8 cellular contexts compared by ENCODE assay signal in the genomic region with DNA sequence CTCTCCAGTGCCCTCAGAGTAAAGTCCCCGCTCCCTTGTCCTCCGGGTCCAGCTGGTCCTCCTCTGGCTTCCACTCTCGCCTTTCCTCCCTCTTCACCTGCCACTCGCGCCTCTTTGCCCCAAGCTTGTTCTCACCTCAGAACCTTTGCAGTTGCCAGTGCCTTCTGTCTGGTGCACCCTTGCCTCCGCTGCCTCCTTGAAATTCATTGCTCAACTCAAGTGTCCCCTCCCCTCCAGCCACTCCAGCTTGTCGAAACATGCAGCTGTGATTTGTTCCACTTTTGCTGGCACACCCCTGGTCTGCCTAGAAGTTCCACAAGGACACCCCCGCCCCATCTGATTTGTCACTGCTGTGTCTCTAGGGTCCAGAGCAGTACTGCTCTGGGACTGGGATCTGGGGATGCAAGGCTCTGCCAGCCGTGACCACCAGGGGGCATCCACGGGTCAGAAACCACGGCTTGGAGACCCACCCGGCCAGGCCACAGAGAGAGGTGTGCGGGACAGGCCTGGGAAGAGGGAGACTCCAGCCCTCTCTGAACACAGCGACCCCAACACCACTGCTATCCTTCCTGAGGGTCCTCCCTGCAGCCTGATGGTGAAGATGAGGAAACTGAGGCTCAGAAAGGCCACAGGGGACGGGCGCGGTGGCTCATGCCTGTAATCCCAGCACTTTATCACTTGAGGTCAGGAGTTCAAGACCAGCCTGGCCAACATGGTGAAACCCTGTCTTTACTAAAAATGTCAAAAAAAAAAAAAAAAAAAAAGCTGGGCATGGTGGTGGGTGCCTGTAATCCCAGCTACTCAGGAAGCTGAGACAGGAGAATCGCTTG. TPM values are rescaled to one million over a fixed set of nuclear protein-coding genes. Genes with fewer than 3 reads are reported as not detected.
A peak's percentile ranks its signal among the peaks of the same experiment; 100 is the strongest.
DNase-seq lines count a peak whose midpoint lies in the region; ATAC-seq, FAIRE-seq and TF ChIP-seq lines count a peak whose summit lies in the region.

No MANE protein-coding gene starts in this region.

- CTCF ChIA-PET in CD4-positive, alpha-beta T cell (lab: Charles Lee) = interaction anchor here (0.6 to 3.5 kb wide), 14 partner anchors 14 to 1877 kb away, joined by 3 to 30 read pairs (median 3); no protein-coding TSS in a partner anchor
- CTCF ChIA-PET in OCI-LY7 (lab: Charles Lee; ENCODE audit: unreplicated experiment) (interaction anchor here (0.7 to 1.4 kb wide), 3 partner anchors 129 to 135 kb away, joined by 3 to 9 read pairs (median 4); no protein-coding TSS in a partner anchor), endothelial cell of umbilical vein (lab: Charles Lee) (interaction anchor here (0.6 to 8.1 kb wide), 16 partner anchors 9 to 140 kb away, joined by 3 to 186 read pairs (median 6); no protein-coding TSS in a partner anchor)

- H3K27ac Mint-ChIP-seq in CD4-positive, alpha-beta T cell = peak overlapping the region; percentile 31

- H3K9me1 ChIP-seq in endothelial cell of umbilical vein (replicated peaks; ENCODE audit: control insufficient read depth, extremely low read depth, insufficient read depth, low read length) = no peaks in the 10 kb centered on the region

- H3K27ac ChIP-seq in CD4-positive, alpha-beta T cell (ENCODE audit: low read depth, low read length) = no peak overlapping the region
- H3K27ac ChIP-seq in OCI-LY7 (ENCODE audit: low read depth, low read length, poor library complexity, severe bottlenecking) (no peak overlapping the region), endothelial cell of umbilical vein (ENCODE audit: insufficient read depth, low read depth, low read length) (no peak overlapping the region)

- no peak overlapping the region for H2AFZ ChIP-seq in OCI-LY7 (ENCODE audit: low read length)
- H2AFZ ChIP-seq in endothelial cell of umbilical vein (ENCODE audit: low read depth, low read length) = no peak overlapping the region

- H3K4me1 Mint-ChIP-seq in CD4-positive, alpha-beta T cell (ENCODE audit: low read depth) = peaks cover 38% of the 10 kb centered on the region

- BruUV-seq in OCI-LY7 (replicated peaks; lab: Mats Ljungman, UMichigan) (no TSS peak), endothelial cell of umbilical vein (replicated peaks; lab: Mats Ljungman, UMichigan) (no TSS peak)

- no peaks in the 10 kb centered on the region for H3K9me2 ChIP-seq in OCI-LY7 (ENCODE audit: insufficient read depth, low read length)

- H3K36me3 Mint-ChIP-seq in CD4-positive, alpha-beta T cell (ENCODE audit: low read depth) = no peaks in the 10 kb centered on the region

- H3K4me3 Mint-ChIP-seq in CD4-positive, alpha-beta T cell = no peak overlapping the region

- H3K4me2 ChIP-seq in OCI-LY7 (ENCODE audit: low read length) (no peak overlapping the region), endothelial cell of umbilical vein (ENCODE audit: insufficient read depth, low read length) (no peak overlapping the region)

- POLR2A ChIA-PET in CD4-positive, alpha-beta T cell (lab: Charles Lee) = interaction anchor here (0.6 to 5.1 kb wide), 11 partner anchors 77 to 169 kb away, joined by 3 to 45 read pairs (median 4); partner anchors contain the start of gene KLF2
- POLR2A ChIA-PET in OCI-LY7 (lab: Charles Lee) = interaction anchor here (0.7 kb wide), 1 partner anchor 81 kb away, joined by 3 read pairs; no protein-coding TSS in a partner anchor
- POLR2A ChIA-PET in endothelial cell of umbilical vein (lab: Charles Lee) = interaction anchor here (0.7 to 1.4 kb wide), 3 partner anchors 77 to 136 kb away, joined by 3 to 6 read pairs (median 3); partner anchors contain the start of gene KLF2

- H3K4me3 ChIP-seq in OCI-LY7 (ENCODE audit: low read depth, low read length, poor library complexity, severe bottlenecking) (no peak overlapping the region), endothelial cell of umbilical vein (replicated peaks in 1 of 3; ENCODE audit: insufficient read depth in 1 of 3, low read depth in 1 of 3, low read length in 3 of 3) (no peak overlapping the region)

- H3K9me3 Mint-ChIP-seq in CD4-positive, alpha-beta T cell = peaks cover 3% of the 10 kb centered on the region

- H3K79me2 ChIP-seq in OCI-LY7 (ENCODE audit: insufficient read depth, low read depth, low read length) = no peaks in the 10 kb centered on the region
- no peaks in the 10 kb centered on the region for H3K79me2 ChIP-seq in endothelial cell of umbilical vein (ENCODE audit: control insufficient read depth, insufficient read depth, low read length)

- intact Hi-C loops in CD4-positive, alpha-beta T cell (cut with DNase I, micrococcal nuclease) = loop anchor here (1.0 to 5.0 kb wide), 7 partner anchors 75 to 170 kb away; partner anchors contain the start of gene KLF2 (in 1 of the 2)
- intact Hi-C loops in OCI-LY7 (cut with micrococcal nuclease; ENCODE audit: unreplicated experiment) = loop anchor here (1.0 kb wide), 3 partner anchors 82 to 170 kb away; no protein-coding TSS in a partner anchor
- intact Hi-C loops in endothelial cell of umbilical vein (cut with micrococcal nuclease) = loop anchor here (1.0 to 5.0 kb wide), 4 partner anchors 35 to 170 kb away; no protein-coding TSS in a partner anchor

- FAIRE-seq in endothelial cell of umbilical vein (lab: Jason Lieb, UNC) = peak; percentile 96

- H3K36me3 ChIP-seq in OCI-LY7 (ENCODE audit: insufficient read depth, low read length) = no peaks in the 10 kb centered on the region
- no peaks in the 10 kb centered on the region for H3K36me3 ChIP-seq in endothelial cell of umbilical vein (ENCODE audit: control insufficient read depth in 2 of 2, extremely low read depth in 1 of 2, insufficient read depth in 2 of 2, low read length in 2 of 2)

- dilution Hi-C loops in endothelial cell of umbilical vein (cut with MboI; ENCODE audit: extremely low pct_ligation_motif_present, low sequenced_read_pairs) = no loop called here

- H3K27me3 Mint-ChIP-seq in CD4-positive, alpha-beta T cell = no peaks in the 10 kb centered on the region

- no peaks in the 10 kb centered on the region for H4K20me1 ChIP-seq in OCI-LY7 (ENCODE audit: insufficient read depth, low read length)
- H4K20me1 ChIP-seq in endothelial cell of umbilical vein (replicated peaks; ENCODE audit: control insufficient read depth, extremely low read depth, insufficient read depth, low read length) = no peaks in the 10 kb centered on the region

- peak; percentile 64 to 90 (median 83) for DNase-seq in CD4-positive, alpha-beta T cell
- DNase-seq in HPDE6-E6E7 (ENCODE audit: extremely low spot score) = peak; percentile 82
- DNase-seq in OCI-LY7 (ENCODE audit: low spot score) = peak; percentile 85
- DNase-seq in activated T-cell treated with anti-CD3 and anti-CD28 coated beads for 1 hour (ENCODE audit: low read depth) = peak; percentile 87
- DNase-seq in endothelial cell of umbilical vein (ENCODE audit: low read depth, low spot score) = peak; percentile 78
- DNase-seq in middle frontal gyrus (ENCODE audit: extremely low spot score, low spot score) = peak; percentile 19
- peak; percentile 75 for DNase-seq in stimulated activated CD8-positive, alpha-beta memory T cell treated with anti-CD3 and anti-CD28 coated beads, Interleukin-4, amount 100 ng/mL, for 24 hours (ENCODE audit: low read depth)

- H3K9me3 ChIP-seq in CD4-positive, alpha-beta T cell (ENCODE audit: control insufficient read depth, low read length) = no peaks in the 10 kb centered on the region
- H3K9me3 ChIP-seq in OCI-LY7 (ENCODE audit: low read length) (no peaks in the 10 kb centered on the region), endothelial cell of umbilical vein (replicated peaks; ENCODE audit: control insufficient read depth, insufficient read depth, low read length) (no peaks in the 10 kb centered on the region)

- no peaks in the 10 kb centered on the region for H3K27me3 ChIP-seq in CD4-positive, alpha-beta T cell (ENCODE audit: control insufficient read depth, insufficient read depth, low read length)
- no peaks in the 10 kb centered on the region for H3K27me3 ChIP-seq in endothelial cell of umbilical vein (ENCODE audit: control insufficient read depth in 2 of 2, insufficient read depth in 2 of 2, low read length in 2 of 2)

- H3K4me1 ChIP-seq in OCI-LY7 (ENCODE audit: insufficient read depth, low read length, poor library complexity, severe bottlenecking) (peaks cover 9% of the 10 kb centered on the region), endothelial cell of umbilical vein (ENCODE audit: control insufficient read depth, extremely low read depth, insufficient read depth, low read length) (no peaks in the 10 kb centered on the region)

- peak; percentile 80 for TF ChIP-seq CTCF in CD4-positive, alpha-beta T cell (IDR thresholded peaks at IDR 0.05)
- peak; percentile 95 for TF ChIP-seq CTCF in OCI-LY7 (conservative IDR thresholded peaks at IDR 0.05; ENCODE audit: low read length)
- peak; percentile 94 to 95 for TF ChIP-seq CTCF in endothelial cell of umbilical vein (IDR thresholded peaks at IDR 0.05; ENCODE audit: extremely low read depth in 1 of 2, insufficient read depth in 1 of 2, low read depth in 1 of 2, low read length in 2 of 2)

- peak; percentile 84 for ATAC-seq in CD4-positive, alpha-beta T cell (ENCODE audit: poor library complexity)
- no peak for ATAC-seq in HG03175 (IDR thresholded peaks at IDR 0.05; ENCODE audit: unreplicated experiment)

- no peak overlapping the region for H3K9ac ChIP-seq in endothelial cell of umbilical vein (replicated peaks; ENCODE audit: extremely low read depth, insufficient read depth, low read length)

- no peak for TF ChIP-seq POLR2A in endothelial cell of umbilical vein (IDR thresholded peaks at IDR 0.05; ENCODE audit: low read depth, low read length)

TF ChIP-seq in endothelial cell of umbilical vein, 7 proteins besides CTCF, POLR2A, EP300 and RAD21 (continues in another document):
- TF ChIP-seq FOS (IDR thresholded peaks at IDR 0.05; ENCODE audit: borderline replicate concordance, insufficient read depth, low read length) (no peak), MAX (IDR thresholded peaks at IDR 0.05; ENCODE audit: insufficient read depth, insufficient read length) (no peak), GATA2 (IDR thresholded peaks at IDR 0.05; ENCODE audit: insufficient read depth, insufficient read length, low read depth, low read length) (no peak), MYC (IDR thresholded peaks at IDR 0.05; ENCODE audit: low read depth, low read length) (no peak)

RNA-seq across cellular contexts. Expression of gene AP1M1, which starts 49.9 kb away (rescaled TPM):
- total RNA-seq in CD4-positive, alpha-beta T cell = 10 to 100 TPM; 52.1 to 58.3 TPM
- 68.4 and 92.9 TPM in 2 replicates for total RNA-seq in OCI-LY7 (2014; rRNA removed; shearing (Covaris generic))
- total RNA-seq in OCI-LY7 (2022) = 94.6 and 104 TPM in 2 replicates
- total RNA-seq in endothelial cell of umbilical vein = 114 and 129 TPM in 2 replicates
- 99.3 and 110 TPM in 2 replicates for polyA plus RNA-seq in endothelial cell of umbilical vein
- polyA plus RNA-seq in endothelial cell of umbilical vein (2011; cell fraction: cytosol; rRNA removed) = 93.9 and 94.1 TPM in 2 replicates
- polyA plus RNA-seq in endothelial cell of umbilical vein (2011; cell fraction: nucleus; rRNA removed) = 109 and 124 TPM in 2 replicates
- polyA plus RNA-seq in endothelial cell of umbilical vein (2012) = 109 and 110 TPM in 2 replicates
- 95.0 and 112 TPM in 2 replicates for polyA minus RNA-seq in endothelial cell of umbilical vein
- polyA minus RNA-seq in endothelial cell of umbilical vein (2011; cell fraction: cytosol; rRNA and poly(A)+ RNA removed) = 43.0 TPM
- polyA minus RNA-seq in endothelial cell of umbilical vein (2011; cell fraction: nucleus; rRNA and poly(A)+ RNA removed) = 61.8 and 77.6 TPM in 2 replicates

Comparison
In these comparisons a context has a peak if more than half of its experiments do, and no peak if none do; other contexts are left out.
1. DNase-seq: peak in every context shown above with its lines; median percentile 87 in activated T-cell treated with anti-CD3 and anti-CD28 coated beads for 1 hour; 85 in OCI-LY7; 83 in CD4-positive, alpha-beta T cell; 82 in HPDE6-E6E7; 78 in endothelial cell of umbilical vein; 75 in stimulated activated CD8-positive, alpha-beta memory T cell treated with anti-CD3 and anti-CD28 coated beads, Interleukin-4, amount 100 ng/mL, for 24 hours; 19 in middle frontal gyrus.